Comparison of ENCODE assay signal across 14 cellular contexts in the genomic region with DNA sequence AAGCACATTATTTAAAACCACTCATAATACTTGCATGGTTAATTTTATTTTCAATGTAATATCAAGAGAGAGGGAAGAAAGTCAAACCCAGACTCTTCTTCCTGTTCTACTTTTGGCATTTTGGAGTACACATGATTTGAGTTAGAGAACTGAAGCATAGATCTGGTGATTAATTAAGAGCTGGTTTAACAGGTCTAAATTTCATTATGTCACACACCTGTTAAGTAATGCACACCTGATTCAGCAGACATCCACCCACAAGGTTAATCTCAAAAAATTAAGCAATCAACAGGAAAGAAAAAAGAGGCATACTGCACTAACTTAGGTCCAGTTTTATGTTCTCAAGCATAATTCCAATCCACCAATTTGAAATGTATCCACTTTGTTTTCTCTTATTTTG.
A peak's percentile ranks its signal among the peaks of the same experiment; 100 is the strongest.
DNase-seq lines count a peak whose midpoint lies in the region; ATAC-seq and TF ChIP-seq lines count a peak whose summit lies in the region.
"Had no signal": no experiment of that assay in that cellular context is flagged by ENCODE, and none has a peak within 500 bp of the region (broad histone marks: within the 10 kb centered on the region; RNA-seq: fewer than 3 reads in every experiment).

No MANE protein-coding gene starts in this region.

- no peak for DNase-seq in activated T-cell treated with anti-CD3 and anti-CD28 coated beads, Interleukin-2, amount 50 U/mL, for 24 hours
- no peak for DNase-seq in activated T-cell treated with anti-CD3 and anti-CD28 coated beads, Interleukin-2, amount 50 U/mL, for 1 hour
- DNase-seq in T-helper 17 cell (no peak), epithelial cell of prostate (ENCODE audit: low read depth, low spot score) (peak; percentile 52), tibial nerve (ENCODE audit: low spot score in 2 of 2) (no peak), DMS153 (lab: John Stamatoyannopoulos, UW) (no peak), heart left ventricle (no peak)
- DNase-seq: cortex of kidney, KBM-7, left lung, NCI-H1436 had no signal

- H3K9me3 Mint-ChIP-seq in activated T-cell treated with anti-CD3 and anti-CD28 coated beads, Interleukin-2, amount 50 U/mL, for 24 hours: no peaks in the 10 kb centered on the region
- H3K9me3 Mint-ChIP-seq in stimulated activated memory B cell treated with anti-CD40 and anti-IgM and Interleukin-4, amounts not matched to agents 10 μg/mL and 1 μg/mL and 100 μg/mL, for 72 hours: no peaks in the 10 kb centered on the region

- no peaks in the 10 kb centered on the region for H3K36me3 ChIP-seq in tibial nerve
- no peaks in the 10 kb centered on the region for H3K36me3 ChIP-seq in heart left ventricle
- H3K36me3 ChIP-seq: ascending aorta, left lung had no signal

- peak overlapping the region; percentile 92 for H3K27ac Mint-ChIP-seq in activated T-cell treated with anti-CD3 and anti-CD28 coated beads, Interleukin-2, amount 50 U/mL, for 24 hours
- H3K27ac Mint-ChIP-seq in T-helper 17 cell: peak overlapping the region; percentile 98
- peak overlapping the region; percentile 80 for H3K27ac Mint-ChIP-seq in stimulated activated memory B cell treated with anti-CD40 and anti-IgM and Interleukin-4, amounts not matched to agents 10 μg/mL and 1 μg/mL and 100 μg/mL, for 72 hours

- peak overlapping the region; percentile 33 for H3K27ac ChIP-seq in epithelial cell of prostate
- H3K27ac ChIP-seq in tibial nerve: no peak overlapping the region
- H3K27ac ChIP-seq in heart left ventricle: peak overlapping the region in 1 of 12 donors; percentile 65
- H3K27ac ChIP-seq: ascending aorta, left lung, SK-N-MC had no signal

- peaks cover 45% of the 10 kb centered on the region for H3K36me3 Mint-ChIP-seq in activated T-cell treated with anti-CD3 and anti-CD28 coated beads, Interleukin-2, amount 50 U/mL, for 24 hours (ENCODE audit: low read depth)
- peaks cover 9% of the 10 kb centered on the region for H3K36me3 Mint-ChIP-seq in T-helper 17 cell (ENCODE audit: low read depth)
- no peaks in the 10 kb centered on the region for H3K36me3 Mint-ChIP-seq in stimulated activated memory B cell treated with anti-CD40 and anti-IgM and Interleukin-4, amounts not matched to agents 10 μg/mL and 1 μg/mL and 100 μg/mL, for 72 hours

- H3K4me1 Mint-ChIP-seq in activated T-cell treated with anti-CD3 and anti-CD28 coated beads, Interleukin-2, amount 50 U/mL, for 24 hours (ENCODE audit: low read depth): peaks cover 94% of the 10 kb centered on the region
- peaks cover 70% of the 10 kb centered on the region for H3K4me1 Mint-ChIP-seq in T-helper 17 cell
- H3K4me1 Mint-ChIP-seq in stimulated activated memory B cell treated with anti-CD40 and anti-IgM and Interleukin-4, amounts not matched to agents 10 μg/mL and 1 μg/mL and 100 μg/mL, for 72 hours: peaks cover 57% of the 10 kb centered on the region

- no peaks in the 10 kb centered on the region for H3K27me3 Mint-ChIP-seq in activated T-cell treated with anti-CD3 and anti-CD28 coated beads, Interleukin-2, amount 50 U/mL, for 24 hours
- H3K27me3 Mint-ChIP-seq in T-helper 17 cell: no peaks in the 10 kb centered on the region
- H3K27me3 Mint-ChIP-seq in stimulated activated memory B cell treated with anti-CD40 and anti-IgM and Interleukin-4, amounts not matched to agents 10 μg/mL and 1 μg/mL and 100 μg/mL, for 72 hours: no peaks in the 10 kb centered on the region

- H3K4me3 Mint-ChIP-seq in activated T-cell treated with anti-CD3 and anti-CD28 coated beads, Interleukin-2, amount 50 U/mL, for 24 hours: peak overlapping the region; percentile 65
- H3K4me3 Mint-ChIP-seq in T-helper 17 cell: peak overlapping the region; percentile 79
- H3K4me3 Mint-ChIP-seq in stimulated activated memory B cell treated with anti-CD40 and anti-IgM and Interleukin-4, amounts not matched to agents 10 μg/mL and 1 μg/mL and 100 μg/mL, for 72 hours: no peak overlapping the region

- no peak for TF ChIP-seq EP300 in tibial nerve (IDR thresholded peaks at IDR 0.05)

- H3K4me1 ChIP-seq in tibial nerve (peaks cover 0 to 15% (median 0%) of the 10 kb centered on the region in 4 donors), heart left ventricle (peaks cover 0 to 69% (median 18%) of the 10 kb centered on the region in 12 donors)

- TF ChIP-seq POLR2A in tibial nerve (IDR thresholded peaks at IDR 0.05) (no peak), heart left ventricle (IDR thresholded peaks at IDR 0.05) (no peak)

- H3K27me3 ChIP-seq in tibial nerve (no peaks in the 10 kb centered on the region), heart left ventricle (no peaks in the 10 kb centered on the region)
- H3K27me3 ChIP-seq: ascending aorta, left lung had no signal

- H3K9me3 ChIP-seq in T-helper 17 cell (ENCODE audit: control insufficient read depth, low read length, poor library complexity, severe bottlenecking) (no peaks in the 10 kb centered on the region), tibial nerve (no peaks in the 10 kb centered on the region), heart left ventricle (no peaks in the 10 kb centered on the region)
- H3K9me3 ChIP-seq: ascending aorta, left lung had no signal

- H3K4me3 ChIP-seq in tibial nerve: no peak overlapping the region
- no peak overlapping the region for H3K4me3 ChIP-seq in heart left ventricle
- H3K4me3 ChIP-seq: ascending aorta, left lung had no signal

- intact Hi-C loops in heart left ventricle (cut with DNase I): loop anchor here in 5 of 10 donors (2.0 to 10.0 kb wide), 6 partner anchors 337 to 1255 kb away; no protein-coding TSS in a partner anchor

- TF ChIP-seq CTCF in tibial nerve (IDR thresholded peaks at IDR 0.05): no peak
- no peak for TF ChIP-seq CTCF in heart left ventricle (IDR thresholded peaks at IDR 0.05)

- ATAC-seq in T-helper 17 cell (peak; percentile 14), heart left ventricle (no peak)
- no peak for ATAC-seq in stimulated activated memory B cell treated with anti-CD40 and anti-IgM and Interleukin-4, amounts not matched to agents 10 μg/mL and 1 μg/mL and 100 μg/mL, for 72 hours
- ATAC-seq: left lung had no signal
